14 cellular contexts compared by ENCODE assay signal in the genomic region with DNA sequence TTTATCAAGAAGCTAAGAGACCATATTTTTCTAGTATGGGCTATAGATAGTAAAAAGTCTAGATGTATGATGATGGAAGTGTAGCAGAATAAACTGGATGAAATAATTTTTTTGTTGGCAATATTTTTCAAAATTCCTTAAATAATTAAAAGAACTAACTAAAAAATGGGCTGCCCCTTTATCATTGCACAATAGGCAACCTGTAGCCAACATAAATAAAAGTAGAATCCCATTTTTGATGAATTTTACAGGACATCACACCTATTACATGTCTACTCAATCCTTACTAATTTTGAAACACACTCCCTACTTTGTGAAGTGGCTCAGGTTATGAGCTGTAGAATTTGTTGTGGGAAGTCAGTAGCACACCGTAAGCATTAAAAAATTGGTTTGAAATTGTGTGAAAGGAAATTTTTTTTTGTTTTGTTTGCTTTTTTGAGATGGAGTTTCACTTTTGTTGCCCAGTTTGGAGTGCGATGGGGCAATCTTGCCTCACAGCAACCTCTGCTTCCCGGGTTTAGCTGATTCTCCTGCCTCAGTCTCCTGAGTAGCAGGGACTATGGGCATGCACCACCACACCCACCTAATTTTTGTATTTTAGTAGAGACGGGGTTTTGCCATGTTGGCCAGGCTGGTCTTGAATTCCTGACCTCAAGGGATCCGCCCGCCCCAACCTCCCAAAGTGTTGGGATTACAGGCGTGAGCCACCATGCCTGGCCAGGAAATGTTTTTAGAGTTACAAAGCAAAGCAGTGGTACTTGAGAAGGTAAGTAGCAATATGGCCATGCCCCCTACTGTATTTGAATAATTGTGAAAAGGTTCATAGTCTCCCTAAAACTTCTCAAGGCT. TPM values are rescaled to one million over a fixed set of nuclear protein-coding genes. Genes with fewer than 3 reads are reported as not detected.
DNase-seq lines count a peak whose midpoint lies in the region; ATAC-seq and TF ChIP-seq lines count a peak whose summit lies in the region.
"Had no signal": no experiment of that assay in that cellular context is flagged by ENCODE, and none has a peak within 500 bp of the region (broad histone marks: within the 10 kb centered on the region; RNA-seq: fewer than 3 reads in every experiment).

No MANE protein-coding gene starts in this region.

- H3K27me3 Mint-ChIP-seq in nephron (ENCODE audit: low read depth): no peaks in the 10 kb centered on the region

- H3K9ac ChIP-seq in DND-41 (ENCODE audit: low read depth, low read length): no peak overlapping the region

- 84 to 92% (median 89%) methylated on average over 7 of the region's 7 CpGs for WGBS in adrenal gland, 4 donors

- H3K27me3 ChIP-seq in DND-41 (ENCODE audit: insufficient read depth, low read length, poor library complexity) (no peaks in the 10 kb centered on the region), adrenal gland (no peaks in the 10 kb centered on the region)
- H3K27me3 ChIP-seq: dorsolateral prefrontal cortex had no signal

- no peaks in the 10 kb centered on the region for H3K9me3 Mint-ChIP-seq in nephron

- H3K4me3 Mint-ChIP-seq in nephron: no peak overlapping the region

- no peak overlapping the region for H2AFZ ChIP-seq in DND-41 (ENCODE audit: low read depth, low read length)

- ATAC-seq in DND-41 (ENCODE audit: insufficient read depth, low read depth) (no peak), HG02798 (IDR thresholded peaks at IDR 0.05; ENCODE audit: poor library complexity, unreplicated experiment) (peak; percentile 18), HG03159 (IDR thresholded peaks at IDR 0.05; ENCODE audit: unreplicated experiment) (no peak), GM18907 (IDR thresholded peaks at IDR 0.05; ENCODE audit: unreplicated experiment) (no peak)

- no peak overlapping the region for H3K4me2 ChIP-seq in DND-41 (ENCODE audit: insufficient read depth, low read length)

- H3K4me1 ChIP-seq in DND-41 (ENCODE audit: insufficient read depth, low read length) (peaks cover 55% of the 10 kb centered on the region), adrenal gland (replicated peaks in 1 of 2) (peaks cover 27 to 49% of the 10 kb centered on the region in 2 donors)

- DNase-seq in DND-41 (no peak), adrenal gland (no peak), KG1 (lab: John Stamatoyannopoulos, UW) (no peak)
- no peak for DNase-seq in activated effector memory CD4-positive, alpha-beta T cell treated with Interleukin-2 at 50 U/mL for 16 hours
- DNase-seq: activated CD8-positive, alpha-beta memory T cell treated with anti-CD3 and anti-CD28 coated beads for 24 hours; activated gamma-delta T cell treated with Interleukin-2 at 50 U/mL for 16 hours; DMS 273 treated with DMSO at 0.1 percent for 48 hours; dorsolateral prefrontal cortex; NCI-H2081; nucleus accumbens had no signal

- peak overlapping the region in 2 of 3 experiments; percentile 54 to 68 for H3K27ac Mint-ChIP-seq in nephron

- TF ChIP-seq POLR2A in adrenal gland (IDR thresholded peaks at IDR 0.05): no peak

- H3K9me3 ChIP-seq in DND-41 (ENCODE audit: insufficient read depth, low read length, severe bottlenecking): no peaks in the 10 kb centered on the region
- H3K9me3 ChIP-seq in adrenal gland (replicated peaks in 1 of 3): no peaks in the 10 kb centered on the region

- H3K36me3 ChIP-seq in DND-41 (ENCODE audit: insufficient read depth, low read length) (no peaks in the 10 kb centered on the region), adrenal gland (replicated peaks in 1 of 2) (no peaks in the 10 kb centered on the region)

- peaks cover 30% of the 10 kb centered on the region for H3K4me1 Mint-ChIP-seq in nephron

- H3K79me2 ChIP-seq in DND-41 (ENCODE audit: insufficient read depth, low read length): peaks cover 99% of the 10 kb centered on the region

- peaks cover 6% of the 10 kb centered on the region; the same call in 1 of the 2 replicates for H4K20me1 ChIP-seq in DND-41 (ENCODE audit: insufficient read depth, low read length)

- no peaks in the 10 kb centered on the region for H3K36me3 Mint-ChIP-seq in nephron (ENCODE audit: low read depth)

- TF ChIP-seq CTCF in DND-41 (IDR thresholded peaks at IDR 0.05; ENCODE audit: borderline replicate concordance, extremely low read depth, low read length, poor library complexity, severe bottlenecking) (no peak), adrenal gland (IDR thresholded peaks at IDR 0.05) (no peak), nephron (IDR thresholded peaks at IDR 0.05; ENCODE audit: unreplicated experiment in 3 of 3) (no peak)

- intact Hi-C loops in adrenal gland (cut with DNase I): loop anchor here in 1 of 2 donors (10.0 kb wide), 1 partner anchor 52 kb away; no protein-coding TSS in a partner anchor

- no peak overlapping the region for H3K4me3 ChIP-seq in DND-41 (ENCODE audit: low read depth in 1 of 2, low read length in 2 of 2)
- H3K4me3 ChIP-seq in adrenal gland: no peak overlapping the region
- H3K4me3 ChIP-seq: dorsolateral prefrontal cortex had no signal

- H3K27ac ChIP-seq in DND-41 (ENCODE audit: low read length) (peak overlapping the region; percentile 39), adrenal gland (peak overlapping the region in 3 of 5 donors; percentile 13 to 45 (median 35))
- H3K27ac ChIP-seq: dorsolateral prefrontal cortex had no signal

RNA-seq across cellular contexts. Expression of gene RUFY3, which starts 8.9 kb away (rescaled TPM):
- 100 to 1,000 TPM in 1 of 8 donors, 10 to 100 TPM in 7; 41.8 to 116 (median 85.4) TPM for total RNA-seq in adrenal gland
- polyA plus RNA-seq in adrenal gland: 100 to 1,000 TPM in 1 of 3 donors, 10 to 100 TPM in 2; 44.8 to 118 (median 67.7) TPM

RNA-seq across cellular contexts. Expression of gene UTP3, which starts 24.5 kb away (rescaled TPM):
- 10 to 100 TPM; 14.9 to 39.3 (median 27.9) TPM for total RNA-seq in adrenal gland
- polyA plus RNA-seq in adrenal gland: 10 to 100 TPM; 31.9 to 51.1 (median 34.0) TPM

RNA-seq across cellular contexts. Expression of gene JCHAIN, which starts 46.5 kb away (rescaled TPM):
- 10 to 100 TPM in 1 of 8 donors, 1 to 10 TPM in 5, under 1 TPM in 1, not detected in 1; 0.97 to 24.9 (median 1.9) TPM for total RNA-seq in adrenal gland
- polyA plus RNA-seq in adrenal gland: 100 to 1,000 TPM in 1 of 3 donors, 1 to 10 TPM in 1, under 1 TPM in 1; 0.98 to 124 (median 8.3) TPM
